In the genomic region with DNA sequence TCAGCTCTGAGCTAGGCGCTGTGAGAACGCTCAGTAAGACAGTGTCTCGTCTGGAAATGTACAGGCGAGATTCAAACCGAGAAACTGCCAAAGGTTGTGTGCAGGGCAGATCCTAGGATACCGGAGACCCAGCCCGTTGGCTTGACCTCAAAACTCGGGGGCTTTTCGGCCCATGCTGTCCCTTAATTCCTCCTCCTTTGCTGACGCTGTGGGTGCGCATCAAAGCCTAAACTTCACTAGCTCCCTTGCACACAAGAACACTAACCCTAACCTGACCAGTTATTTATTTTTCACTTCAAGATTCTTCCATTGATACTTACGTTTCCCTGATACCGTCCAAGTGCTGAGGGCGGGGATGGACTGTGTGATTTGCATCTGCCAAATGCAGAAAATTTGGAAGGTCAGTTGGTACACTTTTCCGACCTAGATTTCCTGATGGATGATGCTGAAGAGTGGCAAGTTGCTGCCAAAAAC, we compare ENCODE assay signal across 8 cellular contexts. TPM values are rescaled to one million over a fixed set of nuclear protein-coding genes. Genes with fewer than 3 reads are reported as not detected.
DNase-seq lines count a peak whose midpoint lies in the region; FAIRE-seq and TF ChIP-seq lines count a peak whose summit lies in the region.

No MANE protein-coding gene starts in this region.

- DNase-seq in BE2C, result no peak
- DNase-seq in Jurkat, Clone E6-1 (ENCODE audit: low read depth, low spot score), result no peak
- DNase-seq in colonic mucosa, result no peak
- no peak for DNase-seq in frontal cortex (ENCODE audit: low spot score in 2 of 2)
- no peak for DNase-seq in 8988T
- DNase-seq in activated CD4-positive, alpha-beta T cell treated with anti-CD3 and anti-CD28 coated beads, Interleukin-2, amount 50 U/mL, for 48 hours, result no peak
- DNase-seq in KG1 (lab: John Stamatoyannopoulos, UW), result no peak

- no peak for TF ChIP-seq CTCF in BE2C (IDR thresholded peaks at IDR 0.05; ENCODE audit: low read depth, low read length)
- TF ChIP-seq CTCF in colonic mucosa (IDR thresholded peaks at IDR 0.05), result no peak

- peak overlapping the region; percentile 95 for H3K27ac ChIP-seq in colonic mucosa

- H3K36me3 ChIP-seq in BE2C, result no peaks in the 10 kb centered on the region
- no peaks in the 10 kb centered on the region for H3K36me3 ChIP-seq in colonic mucosa
- no peaks in the 10 kb centered on the region for H3K36me3 ChIP-seq in mucosa of stomach (ENCODE audit: control insufficient read depth, insufficient read depth, low read length)

- H3K4me1 ChIP-seq in BE2C (no peaks in the 10 kb centered on the region), colonic mucosa (no peaks in the 10 kb centered on the region), mucosa of stomach (ENCODE audit: control insufficient read depth, insufficient read depth, low read length) (peaks cover 19% of the 10 kb centered on the region)

- H3K9me3 ChIP-seq in BE2C, result no peaks in the 10 kb centered on the region
- no peaks in the 10 kb centered on the region for H3K9me3 ChIP-seq in colonic mucosa
- no peaks in the 10 kb centered on the region for H3K9me3 ChIP-seq in mucosa of stomach (ENCODE audit: control insufficient read depth, low read length)

- H3K4me3 ChIP-seq in BE2C (ENCODE audit: low read depth, low read length) (peak overlapping the region; percentile 79), colonic mucosa (peak overlapping the region; percentile 85), mucosa of stomach (ENCODE audit: low read length) (peak overlapping the region; percentile 61)
- H3K4me3 ChIP-seq in Jurkat, Clone E6-1 (ENCODE audit: low read length), result peak overlapping the region; percentile 82

- intact Hi-C loops in colonic mucosa (cut with DNase I), result loop anchor here (5.0 kb wide), 1 partner anchor 68 kb away; no protein-coding TSS in a partner anchor

- no peaks in the 10 kb centered on the region for H3K27me3 ChIP-seq in BE2C
- no peaks in the 10 kb centered on the region for H3K27me3 ChIP-seq in colonic mucosa
- H3K27me3 ChIP-seq in mucosa of stomach (ENCODE audit: control insufficient read depth, insufficient read depth, low read length), result no peaks in the 10 kb centered on the region

- H3K9ac ChIP-seq in colonic mucosa (ENCODE audit: low read depth in 2 of 2, low read length in 2 of 2), result peak overlapping the region; percentile 85 to 92
- H3K9ac ChIP-seq in mucosa of stomach (ENCODE audit: low read length), result peak overlapping the region; percentile 95

- no peak for FAIRE-seq in frontal cortex (lab: Jason Lieb, UNC)

RNA-seq across cellular contexts. Expression of a gene that starts 1.0 kb away (rescaled TPM):
- polyA plus RNA-seq in BE2C (2012; ENCODE audit: insufficient read depth, insufficient read length, low read depth), result 11.6 TPM
- 13.6 TPM for polyA plus RNA-seq in Jurkat, Clone E6-1 (2012; ENCODE audit: insufficient read depth, insufficient read length)
- 10 to 100 TPM; 33.5 to 41.7 TPM for total RNA-seq in colonic mucosa
- 31.4 TPM for total RNA-seq in frontal cortex
